8 cellular contexts compared by ENCODE assay signal in the genomic region with DNA sequence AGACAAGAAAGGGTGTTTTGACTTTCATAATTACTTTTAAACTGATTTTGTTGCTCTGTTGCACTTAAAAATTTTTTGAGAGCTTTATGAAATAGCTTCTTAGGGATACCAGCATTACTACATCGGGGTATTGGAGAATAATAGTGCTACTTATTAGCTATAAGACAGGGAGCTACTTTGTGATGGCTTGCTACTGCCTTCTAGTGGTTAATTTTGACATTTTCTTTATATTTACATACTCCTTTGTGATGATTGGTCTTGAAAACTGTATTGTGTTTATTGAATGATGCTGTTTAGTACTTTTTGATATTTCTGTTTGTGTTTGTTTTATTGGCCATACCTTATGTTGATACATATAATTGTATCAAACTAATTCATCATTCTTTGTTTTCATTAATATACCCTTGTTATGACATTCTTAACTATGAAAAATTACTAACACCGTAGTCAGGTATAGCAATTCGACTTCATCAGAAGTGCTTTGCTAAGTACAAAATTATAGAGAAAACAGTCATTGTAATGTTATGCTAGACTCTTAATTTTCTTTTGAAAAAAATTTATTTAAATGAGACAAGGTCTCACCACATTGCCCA.
DNase-seq lines count a peak whose midpoint lies in the region; ATAC-seq, FAIRE-seq and TF ChIP-seq lines count a peak whose summit lies in the region.

No MANE protein-coding gene starts in this region.

- ATAC-seq in thoracic aorta (ENCODE audit: insufficient number of reproducible peaks, low FRiP score, low read depth) = no peak

- no peaks in the 10 kb centered on the region for H3K9me3 ChIP-seq in thoracic aorta

- H3K4me1 Mint-ChIP-seq in CD14-positive monocyte (peaks cover 4% of the 10 kb centered on the region), brain (peaks cover 52% of the 10 kb centered on the region)

- no peaks in the 10 kb centered on the region for H3K9me3 Mint-ChIP-seq in CD14-positive monocyte
- H3K9me3 Mint-ChIP-seq in brain = no peaks in the 10 kb centered on the region

- H3K27ac Mint-ChIP-seq in CD14-positive monocyte (no peak overlapping the region), brain (peak overlapping the region in 2 of 5 experiments; percentile 54 to 69)

- H3K36me3 Mint-ChIP-seq in CD14-positive monocyte = peaks cover 16 to 20% of the 10 kb centered on the region in 2 donors
- H3K36me3 Mint-ChIP-seq in brain = peaks cover 12% of the 10 kb centered on the region

- intact Hi-C loops in CD14-positive monocyte (cut with micrococcal nuclease) = loop anchor here (2.0 kb wide), 1 partner anchor 142 kb away; no protein-coding TSS in a partner anchor

- no peaks in the 10 kb centered on the region for H3K27me3 Mint-ChIP-seq in CD14-positive monocyte (ENCODE audit: low read depth in 3 of 3)
- no peaks in the 10 kb centered on the region for H3K27me3 Mint-ChIP-seq in brain

- H3K27me3 ChIP-seq in thoracic aorta (replicated peaks; ENCODE audit: insufficient read depth) = no peaks in the 10 kb centered on the region

- H3K36me3 ChIP-seq in thoracic aorta = no peaks in the 10 kb centered on the region

- peak; percentile 93 for FAIRE-seq in islet of Langerhans (lab: Jason Lieb, UNC)

- H3K4me3 Mint-ChIP-seq in CD14-positive monocyte (no peak overlapping the region), brain (no peak overlapping the region)

- H3K4me3 ChIP-seq in thoracic aorta = no peak overlapping the region

- peaks cover 48 to 64% of the 10 kb centered on the region in 2 donors for H3K4me1 ChIP-seq in thoracic aorta (ENCODE audit: control insufficient read depth in 1 of 2, low read depth in 2 of 2)

- DNase-seq in CD14-positive monocyte (ENCODE audit: low spot score) (no peak), HCEC 1CT (peak; percentile 76), NCI-H446 (lab: John Stamatoyannopoulos, UW) (peak; percentile 61 to 81), thoracic aorta (ENCODE audit: low spot score) (no peak)
- DNase-seq in stimulated activated naive CD4-positive, alpha-beta T cell treated with Interleukin-2 at 50 U/mL for 16 hours (lab: John Stamatoyannopoulos, UW) = no peak
- no peak for DNase-seq in stimulated activated CD4-positive, alpha-beta T cell treated with anti-CD3 and anti-CD28 coated beads, Interleukin-4, amount 100 ng/mL, for 1 hour

- peak; percentile 94 for TF ChIP-seq CTCF in CD14-positive monocyte (IDR thresholded peaks at IDR 0.05)
- peak; percentile 82 to 86 for TF ChIP-seq CTCF in brain (conservative IDR thresholded peaks at IDR 0.05)
- TF ChIP-seq CTCF in thoracic aorta (IDR thresholded peaks at IDR 0.05) = peak; percentile 73

- H3K27ac ChIP-seq in thoracic aorta = no peak overlapping the region

Comparison
In these comparisons a context has a peak if more than half of its experiments do, and no peak if none do; other contexts are left out.
1. DNase-seq: peak in HCEC 1CT (single experiment) and NCI-H446 (2 of 2); none in CD14-positive monocyte (single experiment), thoracic aorta (single experiment), stimulated activated naive CD4-positive, alpha-beta T cell treated with Interleukin-2 at 50 U/mL for 16 hours (single experiment) and stimulated activated CD4-positive, alpha-beta T cell treated with anti-CD3 and anti-CD28 coated beads, Interleukin-4, amount 100 ng/mL, for 1 hour (single experiment).
2. Peak in every context shown above with its lines, with median percentiles within 50 percentile points of each other: CTCF ChIP-seq.